Comparison of ENCODE assay signal across 12 cellular contexts in the genomic region with DNA sequence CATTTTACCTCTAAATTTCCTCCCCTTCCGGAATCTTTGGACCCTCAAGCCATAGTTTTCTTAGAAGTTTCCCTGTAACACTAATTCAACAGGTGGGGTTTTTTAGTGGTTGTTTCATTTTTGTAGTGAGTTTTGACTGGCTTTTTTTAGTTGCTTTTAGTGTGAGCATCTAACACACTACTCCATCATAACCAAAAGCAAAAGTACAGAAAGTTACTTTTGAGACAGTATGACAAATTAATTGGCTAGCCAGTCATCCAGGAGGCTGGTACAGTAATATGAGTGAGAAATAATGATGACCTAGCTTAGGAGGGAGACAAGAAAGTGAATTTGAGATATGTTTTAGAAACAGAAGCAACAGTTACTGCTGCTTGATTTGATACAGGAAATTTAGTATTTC.
DNase-seq lines count a peak whose midpoint lies in the region; ATAC-seq and TF ChIP-seq lines count a peak whose summit lies in the region.
"Had no signal": no experiment of that assay in that cellular context is flagged by ENCODE, and none has a peak within 500 bp of the region (broad histone marks: within the 10 kb centered on the region; RNA-seq: fewer than 3 reads in every experiment).

No MANE protein-coding gene starts in this region.

- H3K14ac ChIP-seq in H9 (ENCODE audit: insufficient read depth, low read length), result no peak overlapping the region

- H3K4me3 Mint-ChIP-seq in H9, result no peak overlapping the region

- no peaks in the 10 kb centered on the region for H3K9me3 ChIP-seq in H9 (ENCODE audit: control insufficient read depth, low read depth, low read length)

- H3K4me2 ChIP-seq in H9 (ENCODE audit: insufficient read depth, insufficient read length, low read length), result no peak overlapping the region

- ATAC-seq in GM18511 (IDR thresholded peaks at IDR 0.05; ENCODE audit: unreplicated experiment) (peak; percentile 82), GM19468 (IDR thresholded peaks at IDR 0.05; ENCODE audit: extremely low read depth, unreplicated experiment) (peak; percentile 77), HG03066 (IDR thresholded peaks at IDR 0.05; ENCODE audit: low read depth, unreplicated experiment) (peak; percentile 78), esophagus mucosa (no peak)
- ATAC-seq: HCT116 had no signal

- H2AK5ac ChIP-seq in H9 (ENCODE audit: insufficient read length, low read length), result no peak overlapping the region

- WGBS in H9 (ENCODE audit: extremely low coverage, insufficient read length, low lambda C conversion rate), result no CpG with 5 or more reads among the region's 1 CpG

- no peak overlapping the region for H4K8ac ChIP-seq in H9 (replicated peaks; ENCODE audit: insufficient read length, low read depth, low read length)

- H2BK120ac ChIP-seq in H9 (ENCODE audit: low read depth, low read length, poor library complexity, severe bottlenecking), result no peak overlapping the region

- DNase-seq in amniotic epithelial cell (ENCODE audit: low read depth) (peak; percentile 31), GDM1 (lab: John Stamatoyannopoulos, UW) (no peak), H9 (no peak)
- DNase-seq in activated CD8-positive, alpha-beta memory T cell treated with anti-CD3 and anti-CD28 coated beads, Interleukin-2, amount 50 U/mL, for 4 hours, result no peak
- DNase-seq: Calu3; NCI-H1417 treated with DMSO at 0.1 percent for 48 hours; stimulated activated CD4-positive, alpha-beta T cell treated with anti-CD3 and anti-CD28 coated beads, Interleukin-2, amount 100 ng/mL, for 48 hours had no signal

- H3K27me3 Mint-ChIP-seq in H9 (ENCODE audit: low read depth), result no peaks in the 10 kb centered on the region

- no peaks in the 10 kb centered on the region for H3K4me1 Mint-ChIP-seq in H9

- H3K4me1 ChIP-seq in H9 (ENCODE audit: insufficient read depth, low read length), result no peaks in the 10 kb centered on the region

- H3T11ph ChIP-seq in H9 (ENCODE audit: low read length), result no peak overlapping the region

- H4K91ac ChIP-seq in H9 (ENCODE audit: insufficient read length, low read depth, low read length), result no peak overlapping the region

- no peak overlapping the region for H2AFZ ChIP-seq in H9 (ENCODE audit: low read length)

- no peak overlapping the region for H3K27ac Mint-ChIP-seq in H9

- no peak overlapping the region for H3K9ac ChIP-seq in H9 (ENCODE audit: extremely low read depth, insufficient read length, low read length)

- H3K56ac ChIP-seq in H9 (ENCODE audit: insufficient read length, low read depth, low read length), result no peak overlapping the region

- H3K36me3 Mint-ChIP-seq in H9 (ENCODE audit: insufficient read depth in 1 of 3, low read depth in 3 of 3), result peaks cover 1 to 12% (median 6%) of the 10 kb centered on the region in 3 experiments; a peak in 5 of 7 replicates

- H2BK5ac ChIP-seq in H9 (ENCODE audit: insufficient read length, low read length), result no peak overlapping the region

- no peak overlapping the region for H2BK12ac ChIP-seq in H9 (ENCODE audit: insufficient read length, low read depth, low read length)

- no peaks in the 10 kb centered on the region for H3K9me3 Mint-ChIP-seq in H9

- TF ChIP-seq CTCF in H9 (conservative IDR thresholded peaks at IDR 0.05), result no peak

- no peak overlapping the region for H2BK20ac ChIP-seq in H9 (ENCODE audit: low read depth, low read length, poor library complexity, severe bottlenecking)

- H3K79me2 ChIP-seq in H9 (ENCODE audit: insufficient read depth, low read length), result no peaks in the 10 kb centered on the region

- H3K4ac ChIP-seq in H9 (ENCODE audit: low read depth, low read length), result no peak overlapping the region

- H4K20me1 ChIP-seq in H9 (ENCODE audit: control insufficient read depth, insufficient read depth, insufficient read length), result no peaks in the 10 kb centered on the region

- H3K18ac ChIP-seq in H9 (ENCODE audit: insufficient read length, low read depth, low read length), result no peak overlapping the region

- H3K79me1 ChIP-seq in H9 (ENCODE audit: insufficient read depth, low read depth, low read length, poor library complexity, severe bottlenecking), result no peaks in the 10 kb centered on the region

- H3K27me3 ChIP-seq in H9 (ENCODE audit: insufficient read depth, low read length), result no peaks in the 10 kb centered on the region

- H2BK15ac ChIP-seq in H9 (ENCODE audit: low read depth, low read length), result no peak overlapping the region

- no peak overlapping the region for H4K5ac ChIP-seq in H9 (ENCODE audit: insufficient read length, low read depth, low read length)

- H3K23me2 ChIP-seq in H9 (ENCODE audit: insufficient read length, low read depth, low read length, poor library complexity, severe bottlenecking), result no peaks in the 10 kb centered on the region

- H3K27ac ChIP-seq in H9 (ENCODE audit: insufficient read length, low read depth, low read length), result no peak overlapping the region

- H3K23ac ChIP-seq in H9 (ENCODE audit: insufficient read length, low read depth, low read length), result no peak overlapping the region
